Comparison of ENCODE assay signal across 8 cellular contexts in genomic region chr14:69129264-69129880, GRCh38. TPM values are rescaled to one million over a fixed set of nuclear protein-coding genes. Genes with fewer than 3 reads are reported as not detected.
A peak's percentile ranks its signal among the peaks of the same experiment; 100 is the strongest.
DNase-seq lines count a peak whose midpoint lies in the region; ATAC-seq and TF ChIP-seq lines count a peak whose summit lies in the region.

No MANE protein-coding gene starts in this region.

- intact Hi-C loops in transverse colon (cut with DNase I; ENCODE audit: low total_unique reads) = no loop called here

- peaks cover 89% of the 10 kb centered on the region for H3K79me2 ChIP-seq in osteoblast (ENCODE audit: insufficient read depth, low read length)

- in situ Hi-C loops in SK-MEL-5 (cut with HindIII; ENCODE audit: low pct_unique_long_range_greater_than_20kb, low sequenced_read_pairs) (no loop called here), transverse colon (cut with MboI; ENCODE audit: low pct_ligation_motif_present in 1 of 4, low pct_unique_long_range_greater_than_20kb in 1 of 4, low sequenced_read_pairs in 3 of 4) (loop anchor here in 1 of 4 donors (25.0 kb wide), 1 partner anchor 333 kb away; no protein-coding TSS in a partner anchor)

- H3K4me3 ChIP-seq in gastroesophageal sphincter (no peak overlapping the region), osteoblast (ENCODE audit: insufficient read depth, low read length) (no peak overlapping the region), transverse colon (no peak overlapping the region)

- peaks cover 21 to 85% (median 23%) of the 10 kb centered on the region in 3 donors for H3K4me1 ChIP-seq in gastroesophageal sphincter
- H3K4me1 ChIP-seq in osteoblast (ENCODE audit: insufficient read depth, low read length) = peaks cover 46% of the 10 kb centered on the region
- peaks cover 6 to 52% (median 30%) of the 10 kb centered on the region in 4 donors for H3K4me1 ChIP-seq in transverse colon

- TF ChIP-seq CTCF in gastroesophageal sphincter (IDR thresholded peaks at IDR 0.05) (peak; percentile 88 to 94 (median 92)), osteoblast (IDR thresholded peaks at IDR 0.05; ENCODE audit: extremely low read depth, low read depth, low read length) (peak; percentile 99), transverse colon (IDR thresholded peaks at IDR 0.05) (peak; percentile 84 to 92 (median 92))

- H3K9me3 ChIP-seq in gastroesophageal sphincter (no peaks in the 10 kb centered on the region), osteoblast (ENCODE audit: low read depth, low read length) (no peaks in the 10 kb centered on the region), transverse colon (no peaks in the 10 kb centered on the region)

- H4K20me1 ChIP-seq in osteoblast (ENCODE audit: insufficient read depth, low read length) = peaks cover 74% of the 10 kb centered on the region

- H3K36me3 ChIP-seq in gastroesophageal sphincter (no peaks in the 10 kb centered on the region), osteoblast (ENCODE audit: insufficient read depth, low read length) (no peaks in the 10 kb centered on the region), transverse colon (no peaks in the 10 kb centered on the region)

- 7 to 9% methylated on average over 3 to 7 of the region's 7 CpGs for WGBS in gastroesophageal sphincter (ENCODE audit: low coverage in 1 of 2), 2 donors
- WGBS in transverse colon (ENCODE audit: low coverage in 1 of 2), 2 donors = 3 to 18% methylated on average over 5 to 7 of the region's 7 CpGs

- ATAC-seq in GM18498 (IDR thresholded peaks at IDR 0.05; ENCODE audit: unreplicated experiment) = peak; percentile 60
- peak; percentile 84 for ATAC-seq in gastroesophageal sphincter

- H3K27ac ChIP-seq in gastroesophageal sphincter = peak overlapping the region; percentile 14 to 82 (median 71)
- peak overlapping the region; percentile 44 for H3K27ac ChIP-seq in osteoblast (ENCODE audit: low read depth, low read length)
- peak overlapping the region; percentile 45 to 68 (median 50) for H3K27ac ChIP-seq in transverse colon

- H2AFZ ChIP-seq in osteoblast (ENCODE audit: low read length) = no peak overlapping the region

- DNase-seq in 8988T (peak; percentile 33), MV-4-11 (lab: John Stamatoyannopoulos, UW) (peak; percentile 70), SK-MEL-5 (ENCODE audit: low read depth, low spot score) (peak; percentile 83), osteoblast (ENCODE audit: insufficient read length, low spot score, missing footprints) (peak; percentile 48), transverse colon (peak; percentile 70)
- peak in 3 of 4 experiments; percentile 20 to 61 (median 53) for DNase-seq in activated naive CD4-positive, alpha-beta T cell (lab: John Stamatoyannopoulos, UW)

- no peaks in the 10 kb centered on the region for H3K27me3 ChIP-seq in gastroesophageal sphincter
- H3K27me3 ChIP-seq in osteoblast (ENCODE audit: insufficient read depth, low read length) = no peaks in the 10 kb centered on the region
- H3K27me3 ChIP-seq in transverse colon = no peaks in the 10 kb centered on the region

- TF ChIP-seq POLR2A in gastroesophageal sphincter (IDR thresholded peaks at IDR 0.05) (no peak), transverse colon (IDR thresholded peaks at IDR 0.05) (no peak)

- H3K4me2 ChIP-seq in osteoblast (ENCODE audit: insufficient read depth, low read length) = peak overlapping the region; percentile 28

- no peak for TF ChIP-seq EP300 in gastroesophageal sphincter (IDR thresholded peaks at IDR 0.05)
- TF ChIP-seq EP300 in transverse colon (IDR thresholded peaks at IDR 0.05; ENCODE audit: low read depth) = no peak

RNA-seq across cellular contexts. Expression of gene DCAF5, which starts 23.5 kb away (rescaled TPM):
- 13.6 and 18.4 TPM in 2 replicates for total RNA-seq in SK-MEL-5 (2014; rRNA removed; shearing (Covaris generic))
- 22.3 and 28.4 TPM in 2 replicates for polyA plus RNA-seq in SK-MEL-5 (2015; cell fraction: cytosol; rRNA removed)
- 103 and 120 TPM in 2 replicates for polyA plus RNA-seq in SK-MEL-5 (2015; cell fraction: nucleus; rRNA removed)
- total RNA-seq in gastroesophageal sphincter = 10 to 100 TPM; 31.0 to 63.6 (median 36.9) TPM
- total RNA-seq in osteoblast = 38.7 and 41.3 TPM in 2 replicates
- total RNA-seq in transverse colon = 10 to 100 TPM; 25.1 to 70.3 (median 42.7) TPM

Comparison
In these comparisons a context has a peak if more than half of its experiments do, and no peak if none do; other contexts are left out.
1. DNase-seq: peak in every context shown above with its lines; median percentile 83 in SK-MEL-5; 70 in MV-4-11; 70 in transverse colon; 53 in activated naive CD4-positive, alpha-beta T cell; 48 in osteoblast; 33 in 8988T.